In genomic region chr9:131697097-131697496, GRCh38 we compare ENCODE assay signal across 9 cellular contexts. TPM values are rescaled to one million over a fixed set of nuclear protein-coding genes. Genes with fewer than 3 reads are reported as not detected.
DNase-seq lines count a peak whose midpoint lies in the region; ATAC-seq and TF ChIP-seq lines count a peak whose summit lies in the region.
"Had no signal": no experiment of that assay in that cellular context is flagged by ENCODE, and none has a peak within 500 bp of the region (broad histone marks: within the 10 kb centered on the region; RNA-seq: fewer than 3 reads in every experiment).

No MANE protein-coding gene starts in this region.

- no peaks in the 10 kb centered on the region for H3K9me3 ChIP-seq in CD4-positive, alpha-beta memory T cell (ENCODE audit: control insufficient read depth in 1 of 2, low read length in 2 of 2)
- H3K9me3 ChIP-seq in heart right ventricle: no peaks in the 10 kb centered on the region
- no peaks in the 10 kb centered on the region for H3K9me3 ChIP-seq in trophoblast cell (ENCODE audit: insufficient read depth, low read depth, low read length)
- H3K9me3 ChIP-seq in PC-9 (ENCODE audit: insufficient read depth, low read depth): no peaks in the 10 kb centered on the region
- no peaks in the 10 kb centered on the region for H3K9me3 ChIP-seq in mammary epithelial cell (replicated peaks; ENCODE audit: insufficient read depth, low read length)

- no peak overlapping the region for H3K18ac ChIP-seq in trophoblast cell (ENCODE audit: low read length)

- no peaks in the 10 kb centered on the region; the same call in 1 of the 2 replicates for H3K9me2 ChIP-seq in PC-9 (ENCODE audit: insufficient read depth)

- no peak overlapping the region for H4K8ac ChIP-seq in trophoblast cell (ENCODE audit: low read depth, low read length)

- H3K4me1 ChIP-seq in CD4-positive, alpha-beta memory T cell (ENCODE audit: insufficient read depth, low read length): peaks cover 88% of the 10 kb centered on the region
- H3K4me1 ChIP-seq in heart right ventricle: peaks cover 31 to 98% (median 93%) of the 10 kb centered on the region in 9 donors
- peaks cover 16 to 23% of the 10 kb centered on the region in 2 experiments for H3K4me1 ChIP-seq in trophoblast cell (ENCODE audit: control insufficient read depth in 1 of 2, insufficient read depth in 2 of 2, low read length in 2 of 2)
- no peaks in the 10 kb centered on the region for H3K4me1 ChIP-seq in PC-9 (replicated peaks; ENCODE audit: insufficient read depth)
- peaks cover 7% of the 10 kb centered on the region for H3K4me1 ChIP-seq in mammary epithelial cell (ENCODE audit: insufficient read depth, low read length)

- no peak overlapping the region for H4K12ac ChIP-seq in trophoblast cell (ENCODE audit: low read depth, low read length)

- ATAC-seq in heart right ventricle (peak in 7 of 8 donors; percentile 31 to 63 (median 46)), HG03460 (IDR thresholded peaks at IDR 0.05; ENCODE audit: unreplicated experiment) (no peak)

- peak overlapping the region; percentile 34 for H3K4ac ChIP-seq in trophoblast cell (ENCODE audit: low read depth, low read length)

- H2BK120ac ChIP-seq in trophoblast cell (ENCODE audit: insufficient read depth, low read length, poor library complexity): no peak overlapping the region

- H3K27me3 Mint-ChIP-seq in CD4-positive, alpha-beta memory T cell: no peaks in the 10 kb centered on the region

- H3K36me3 ChIP-seq in CD4-positive, alpha-beta memory T cell (ENCODE audit: insufficient read depth, low read length): no peaks in the 10 kb centered on the region
- H3K36me3 ChIP-seq in heart right ventricle: peaks cover 0 to 4% (median 0%) of the 10 kb centered on the region in 9 donors
- H3K36me3 ChIP-seq in trophoblast cell (ENCODE audit: control insufficient read depth in 1 of 2, insufficient read depth in 2 of 2, low read length in 2 of 2): no peaks in the 10 kb centered on the region
- no peaks in the 10 kb centered on the region for H3K36me3 ChIP-seq in PC-9 (ENCODE audit: low read depth)
- H3K36me3 ChIP-seq in mammary epithelial cell (ENCODE audit: insufficient read depth, low read length): no peaks in the 10 kb centered on the region

- H3K4me3 ChIP-seq in CD4-positive, alpha-beta memory T cell (ENCODE audit: low read length in 2 of 2): no peak overlapping the region
- H3K4me3 ChIP-seq in heart right ventricle: no peak overlapping the region
- no peak overlapping the region for H3K4me3 ChIP-seq in trophoblast cell (ENCODE audit: low read depth, low read length)
- no peak overlapping the region for H3K4me3 ChIP-seq in PC-9
- H3K4me3 ChIP-seq in mammary epithelial cell (replicated peaks in 1 of 3; ENCODE audit: insufficient read depth in 1 of 3, low read depth in 2 of 3, low read length in 3 of 3): no peak overlapping the region

- peak; percentile 22; the same call in 1 of the 2 replicates for TF ChIP-seq CTCF in VCaP (conservative IDR thresholded peaks at IDR 0.05)
- peak in 3 of 9 donors; percentile 33 to 45 (median 40) for TF ChIP-seq CTCF in heart right ventricle (IDR thresholded peaks at IDR 0.05)
- TF ChIP-seq CTCF in PC-9 (conservative IDR thresholded peaks at IDR 0.05): no peak
- no peak for TF ChIP-seq CTCF in mammary epithelial cell (conservative IDR thresholded peaks at IDR 0.05 in 1 of 2, IDR thresholded peaks at IDR 0.05 in 1 of 2; ENCODE audit: extremely low read depth in 1 of 2, insufficient read depth in 1 of 2, low read depth in 1 of 2, low read length in 2 of 2)

- no peak overlapping the region for H3K27ac ChIP-seq in CD4-positive, alpha-beta memory T cell (ENCODE audit: low read depth, low read length)
- H3K27ac ChIP-seq in VCaP (no peak overlapping the region), heart right ventricle (peak overlapping the region in 8 of 10 donors; percentile 25 to 95 (median 85)), trophoblast cell (ENCODE audit: low read depth, low read length) (no peak overlapping the region), PC-9 (no peak overlapping the region), mammary epithelial cell (ENCODE audit: insufficient read depth, low read depth, low read length) (no peak overlapping the region)

- H4K91ac ChIP-seq in trophoblast cell (ENCODE audit: low read depth, low read length): no peak overlapping the region

- H3F3A ChIP-seq in PC-9 (ENCODE audit: insufficient read depth, low read depth): no peaks in the 10 kb centered on the region

- H3K79me2 ChIP-seq in trophoblast cell (ENCODE audit: control insufficient read depth, insufficient read depth, low read length, poor library complexity) (peaks cover 14% of the 10 kb centered on the region), PC-9 (ENCODE audit: low read depth) (no peaks in the 10 kb centered on the region), mammary epithelial cell (ENCODE audit: insufficient read depth, low read length) (peaks cover 93% of the 10 kb centered on the region)

- H3K14ac ChIP-seq in trophoblast cell (ENCODE audit: low read length): no peak overlapping the region

- 38 to 43% methylated on average over 6 of the region's 6 CpGs for WGBS in heart right ventricle, 2 donors
- WGBS in trophoblast cell (ENCODE audit: extremely low coverage, insufficient coverage, insufficient read length): no CpG with 5 or more reads among the region's 6 CpGs
- WGBS in mammary epithelial cell (ENCODE audit: low coverage, missing lambda C conversion rate): 87% methylated on average over 6 of the region's 6 CpGs

- no peak overlapping the region for H2AK5ac ChIP-seq in trophoblast cell (ENCODE audit: low read length)

- H3K4me2 ChIP-seq in trophoblast cell (ENCODE audit: low read length) (no peak overlapping the region), PC-9 (no peak overlapping the region), mammary epithelial cell (ENCODE audit: insufficient read depth, low read depth, low read length) (no peak overlapping the region)

- H3K23ac ChIP-seq in trophoblast cell (ENCODE audit: low read length): no peak overlapping the region

- H3K4me1 Mint-ChIP-seq in CD4-positive, alpha-beta memory T cell: peaks cover 77 to 99% (median 89%) of the 10 kb centered on the region in 4 donors

- peaks cover 0 to 2% (median 0%) of the 10 kb centered on the region in 8 donors for H3K9me3 Mint-ChIP-seq in CD4-positive, alpha-beta memory T cell

- no peaks in the 10 kb centered on the region for H3K27me3 ChIP-seq in CD4-positive, alpha-beta memory T cell (ENCODE audit: insufficient read depth, low read length)
- H3K27me3 ChIP-seq in heart right ventricle (no peaks in the 10 kb centered on the region), trophoblast cell (ENCODE audit: insufficient read depth, low read length) (no peaks in the 10 kb centered on the region), PC-9 (ENCODE audit: insufficient read depth, low read depth) (no peaks in the 10 kb centered on the region), mammary epithelial cell (ENCODE audit: insufficient read depth, low read length) (no peaks in the 10 kb centered on the region)

- peaks cover 0 to 6% of the 10 kb centered on the region in 2 donors for H3K36me3 Mint-ChIP-seq in CD4-positive, alpha-beta memory T cell

- POLR2A ChIA-PET in CD4-positive, alpha-beta memory T cell (lab: Charles Lee; ENCODE audit: partially characterized antibody): interaction anchor here (1.0 to 4.1 kb wide), 11 partner anchors 8 to 42 kb away, joined by 3 to 31 read pairs (median 5); no protein-coding TSS in a partner anchor
- POLR2A ChIA-PET in PC-9 (lab: Charles Lee; ENCODE audit: unreplicated experiment): interaction anchor here (0.5 to 0.6 kb wide), 2 partner anchors 18 to 19 kb away, joined by 6 to 19 read pairs; no protein-coding TSS in a partner anchor

- CTCF ChIA-PET in CD4-positive, alpha-beta memory T cell (lab: Charles Lee; ENCODE audit: partially characterized antibody): interaction anchor here (0.9 to 2.5 kb wide), 3 partner anchors 19 to 48 kb away, joined by 3 to 12 read pairs (median 5); no protein-coding TSS in a partner anchor
- CTCF ChIA-PET in PC-9 (lab: Charles Lee): no interaction called here
- CTCF ChIA-PET in mammary epithelial cell (lab: Charles Lee; ENCODE audit: low non-redundant PET): no interaction called here

- peak overlapping the region in 1 of 8 donors; percentile 48 for H3K4me3 Mint-ChIP-seq in CD4-positive, alpha-beta memory T cell

- no peak overlapping the region for H3K9ac ChIP-seq in trophoblast cell (ENCODE audit: low read length)
- no peak overlapping the region for H3K9ac ChIP-seq in mammary epithelial cell (ENCODE audit: insufficient read depth, low read length)

- no peak overlapping the region for H2BK5ac ChIP-seq in trophoblast cell (ENCODE audit: low read depth, low read length, poor library complexity)

- dilution Hi-C loops in mammary epithelial cell (cut with HindIII; ENCODE audit: low sequenced_read_pairs): loop anchor here (5.0 kb wide), 1 partner anchor 105 kb away; no protein-coding TSS in a partner anchor

- peaks cover 7% of the 10 kb centered on the region for H3K79me1 ChIP-seq in trophoblast cell (ENCODE audit: low read length)

- peak overlapping the region in 4 of 7 donors; percentile 58 to 86 (median 68) for H3K27ac Mint-ChIP-seq in CD4-positive, alpha-beta memory T cell

- DNase-seq in CD4-positive, alpha-beta memory T cell: no peak
- DNase-seq in heart right ventricle (peak in 1 of 2 donors; percentile 50), trophoblast cell (no peak), PC-9 (no peak), dermis blood vessel endothelial cell (no peak), mammary epithelial cell (no peak)
- DNase-seq: DMS153 had no signal

- H2BK12ac ChIP-seq in trophoblast cell (ENCODE audit: low read length): no peak overlapping the region

- BruUV-seq in PC-9 (replicated peaks; lab: Mats Ljungman, UMichigan) (no TSS peak), mammary epithelial cell (replicated peaks; lab: Mats Ljungman, UMichigan) (no TSS peak)

- H2AFZ ChIP-seq in trophoblast cell (ENCODE audit: insufficient read depth, low read length, poor library complexity): no peak overlapping the region
- no peak overlapping the region for H2AFZ ChIP-seq in PC-9
- no peak overlapping the region for H2AFZ ChIP-seq in mammary epithelial cell (ENCODE audit: low read depth, low read length)

- intact Hi-C loops in CD4-positive, alpha-beta memory T cell (cut with micrococcal nuclease): no loop called here
- intact Hi-C loops in heart right ventricle (cut with DNase I) (no loop called here), PC-9 (cut with micrococcal nuclease; ENCODE audit: unreplicated experiment) (no loop called here), mammary epithelial cell (cut with micrococcal nuclease) (no loop called here)

- H4K20me1 ChIP-seq in PC-9 (ENCODE audit: insufficient read depth) (no peaks in the 10 kb centered on the region; the same call in 1 of the 2 replicates), mammary epithelial cell (ENCODE audit: insufficient read depth, low read length) (no peaks in the 10 kb centered on the region)

- in situ Hi-C loops in mammary epithelial cell (cut with MboI; ENCODE audit: low sequenced_read_pairs in 2 of 2): no loop called here

RNA-seq across cellular contexts. Expression of gene RAPGEF1, which starts 42.8 kb away (rescaled TPM):
- 100 to 1,000 TPM; 129 to 149 TPM for total RNA-seq in CD4-positive, alpha-beta memory T cell
- 10 to 100 TPM in 1 of 2 donors, 1 to 10 TPM in 1; 1.5 to 23.0 TPM for polyA plus RNA-seq in CD4-positive, alpha-beta memory T cell
- 100 to 1,000 TPM in 7 of 10 donors, 10 to 100 TPM in 3; 84.0 to 135 (median 120) TPM for total RNA-seq in heart right ventricle
- polyA plus RNA-seq in heart right ventricle: 10 to 100 TPM; 39.6 to 39.9 TPM
- 77.7 and 79.5 TPM in 2 replicates for polyA plus RNA-seq in trophoblast cell (2013)
- 66.5 and 76.0 TPM in 2 replicates for total RNA-seq in PC-9 (2021)
- 56.2 and 69.3 TPM in 2 replicates for total RNA-seq in dermis blood vessel endothelial cell
- total RNA-seq in mammary epithelial cell: 10 to 100 TPM; 41.7 to 51.3 TPM
- polyA plus RNA-seq in mammary epithelial cell: 22.8 TPM
- 29.1 TPM for polyA minus RNA-seq in mammary epithelial cell

Comparison
In these comparisons a context has a peak if more than half of its experiments do, and no peak if none do; other contexts are left out.
1. H3K27ac ChIP-seq: peak in heart right ventricle (8 of 10); none in CD4-positive, alpha-beta memory T cell (single experiment), VCaP (single experiment), trophoblast cell (single experiment), PC-9 (single experiment) and mammary epithelial cell (single experiment).